ENCODE assay signal across 8 cellular contexts in genomic region chr9:100602302-100602930, GRCh38. TPM values are rescaled to one million over a fixed set of nuclear protein-coding genes. Genes with fewer than 3 reads are reported as not detected.
A peak's percentile ranks its signal among the peaks of the same experiment; 100 is the strongest.
DNase-seq lines count a peak whose midpoint lies in the region; ATAC-seq and TF ChIP-seq lines count a peak whose summit lies in the region.

No MANE protein-coding gene starts in this region.

- no peak for TF ChIP-seq EP300 in Ishikawa (IDR thresholded peaks at IDR 0.05; ENCODE audit: borderline replicate concordance)

- TF ChIP-seq RAD21 in Ishikawa (IDR thresholded peaks at IDR 0.05; ENCODE audit: low read depth) = peak; percentile 71

- DNase-seq in COLO829 (ENCODE audit: low spot score) = peak; percentile 75
- peak; percentile 39 for DNase-seq in NCI-H82 treated with DMSO at 0.1 percent for 48 hours (lab: John Stamatoyannopoulos, UW; ENCODE audit: unreplicated experiment)
- peak; percentile 78 for DNase-seq in dermis blood vessel endothelial cell
- DNase-seq in myocyte (ENCODE audit: low read depth) = peak; percentile 78
- DNase-seq in GM19238 (ENCODE audit: insufficient read length, low spot score) = no peak

- ATAC-seq in GM21723 (IDR thresholded peaks at IDR 0.05; ENCODE audit: unreplicated experiment) (no peak), GM19328 (IDR thresholded peaks at IDR 0.05; ENCODE audit: unreplicated experiment) (no peak)

TF ChIP-seq in Ishikawa, 13 proteins besides CTCF, POLR2A, EP300 and RAD21:
- TF ChIP-seq USF1 (IDR thresholded peaks at IDR 0.05) (no peak), YY1 (IDR thresholded peaks at IDR 0.05; ENCODE audit: low read depth) (no peak), CREB1 (IDR thresholded peaks at IDR 0.05; ENCODE audit: low read depth) (no peak), FOXM1 (IDR thresholded peaks at IDR 0.05; ENCODE audit: borderline replicate concordance, low read depth) (no peak), NFIC (IDR thresholded peaks at IDR 0.05) (no peak), TAF1 (IDR thresholded peaks at IDR 0.05; ENCODE audit: low read depth) (no peak), EGR1 (IDR thresholded peaks at IDR 0.05) (no peak)
- TF ChIP-seq, protein P1, sequence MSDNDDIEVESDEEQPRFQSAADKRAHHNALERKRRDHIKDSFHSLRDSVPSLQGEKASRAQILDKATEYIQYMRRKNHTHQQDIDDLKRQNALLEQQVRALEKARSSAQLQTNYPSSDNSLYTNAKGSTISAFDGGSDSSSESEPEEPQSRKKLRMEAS (IDR thresholded peaks at IDR 0.05) = no peak
TF ChIP-seq in Ishikawa: peak in this region for 0.

RNA-seq across cellular contexts. Expression of gene CAVIN4, which starts 24.5 kb away (rescaled TPM):
- total RNA-seq in dermis blood vessel endothelial cell (1.7 and 2.3 TPM in 2 replicates), myocyte (205 and 311 TPM in 2 replicates)
- polyA plus RNA-seq in myocyte (2012) = 48.3 TPM

Comparison
In these comparisons a context has a peak if more than half of its experiments do, and no peak if none do; other contexts are left out.
1. RNA of gene CAVIN4, which starts 24.5 kb away (total RNA-seq): 205 to 311 TPM in myocyte; 1.7 to 2.3 TPM in dermis blood vessel endothelial cell; every median in the first group is over 10 times any median in the second.